In genomic region chr2:222976521-222977076, GRCh38 we compare ENCODE assay signal across 18 cellular contexts.
"Had no signal": no experiment of that assay in that cellular context is flagged by ENCODE, and none has a peak within 500 bp of the region (broad histone marks: within the 10 kb centered on the region; RNA-seq: fewer than 3 reads in every experiment).

No MANE protein-coding gene starts in this region.

- H3K27me3 ChIP-seq: ascending aorta, dorsolateral prefrontal cortex, esophagus muscularis mucosa, stomach had no signal

- H3K4me3 ChIP-seq: ascending aorta, dorsolateral prefrontal cortex, esophagus muscularis mucosa, psoas muscle, spleen, stomach, thoracic aorta had no signal

- H3K4me1 ChIP-seq: ascending aorta, psoas muscle had no signal

- H3K4me3 Mint-ChIP-seq: activated naive CD8-positive, alpha-beta T cell treated with anti-CD3 and anti-CD28 coated beads, Interleukin-2, amount 10 ng/mL, durations not matched to agents 7 days and 5 days; endodermal cell; mesothelial cell of epicardium; T-cell had no signal

- H3K27ac ChIP-seq: ascending aorta, dorsolateral prefrontal cortex, esophagus muscularis mucosa, psoas muscle, spleen, stomach, thoracic aorta had no signal

- H3K4me1 Mint-ChIP-seq: activated naive CD8-positive, alpha-beta T cell treated with anti-CD3 and anti-CD28 coated beads, Interleukin-2, amount 10 ng/mL, durations not matched to agents 7 days and 5 days; T-cell had no signal

- H3K9me3 Mint-ChIP-seq: activated naive CD8-positive, alpha-beta T cell treated with anti-CD3 and anti-CD28 coated beads, Interleukin-2, amount 10 ng/mL, durations not matched to agents 7 days and 5 days; endodermal cell; mesothelial cell of epicardium; T-cell had no signal

- H3K36me3 Mint-ChIP-seq: activated naive CD8-positive, alpha-beta T cell treated with anti-CD3 and anti-CD28 coated beads, Interleukin-2, amount 10 ng/mL, durations not matched to agents 7 days and 5 days; mesothelial cell of epicardium; T-cell had no signal

- H3K27ac Mint-ChIP-seq: activated naive CD8-positive, alpha-beta T cell treated with anti-CD3 and anti-CD28 coated beads, Interleukin-2, amount 10 ng/mL, durations not matched to agents 7 days and 5 days; endodermal cell; mesothelial cell of epicardium; T-cell had no signal

- DNase-seq: activated CD4-positive, alpha-beta T cell treated with anti-CD3 and anti-CD28 coated beads, Interleukin-2, amount 50 U/mL, for 1 hour; activated CD8-positive, alpha-beta memory T cell treated with anti-CD3 and anti-CD28 coated beads for 24 hours; activated naive CD8-positive, alpha-beta T cell treated with anti-CD3 and anti-CD28 coated beads, Interleukin-2, amount 10 ng/mL, durations not matched to agents 7 days and 5 days; dorsolateral prefrontal cortex; endodermal cell; hippocampal formation; psoas muscle; spleen; stimulated activated CD4-positive, alpha-beta T cell treated with anti-CD3 and anti-CD28 coated beads, Interleukin-1b, Interleukin-23, amount 100 ng/mL, for 48 hours; stomach; T-cell; T-helper 9 cell had no signal

- H3K9me3 ChIP-seq: ascending aorta, esophagus muscularis mucosa, psoas muscle, spleen, stomach, thoracic aorta had no signal

- H3K36me3 ChIP-seq: ascending aorta, esophagus muscularis mucosa, spleen, stomach, thoracic aorta had no signal

- ATAC-seq: activated CD4-positive, CD25-positive, alpha-beta regulatory T cell treated with anti-CD3 and anti-CD28 coated beads, Interleukin-2, amount 50 U/mL, for 24 hours; psoas muscle; sciatic nerve; T-cell had no signal
